9 cellular contexts compared by ENCODE assay signal in the genomic region with DNA sequence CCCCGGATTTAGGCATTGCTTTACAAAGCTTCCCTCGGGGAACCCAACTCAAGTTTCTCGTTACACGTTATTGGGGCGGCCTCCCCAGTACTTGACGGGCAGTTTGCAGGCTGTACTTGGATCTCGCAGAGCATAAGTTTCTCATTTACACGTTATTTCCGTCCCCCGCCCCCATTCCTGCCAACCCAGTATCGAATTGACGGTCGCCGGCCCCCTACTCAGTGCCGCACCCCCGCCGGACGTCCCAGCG. TPM values are rescaled to one million over a fixed set of nuclear protein-coding genes. Genes with fewer than 3 reads are reported as not detected.
DNase-seq lines count a peak whose midpoint lies in the region; ATAC-seq and TF ChIP-seq lines count a peak whose summit lies in the region.
"Had no signal": no experiment of that assay in that cellular context is flagged by ENCODE, and none has a peak within 500 bp of the region (broad histone marks: within the 10 kb centered on the region; RNA-seq: fewer than 3 reads in every experiment).

No MANE protein-coding gene starts in this region.

- peak overlapping the region; percentile 96 to 97 for H3K27ac ChIP-seq in testis

- no peaks in the 10 kb centered on the region for H3K27me3 ChIP-seq in kidney epithelial cell (ENCODE audit: control insufficient read depth, insufficient read depth, low read length)
- no peaks in the 10 kb centered on the region for H3K27me3 ChIP-seq in testis

- TF ChIP-seq CTCF in kidney epithelial cell (IDR thresholded peaks at IDR 0.05; ENCODE audit: insufficient read depth, low read length, poor library complexity, severe bottlenecking), result no peak
- TF ChIP-seq CTCF in testis (IDR thresholded peaks at IDR 0.05), result no peak
- TF ChIP-seq CTCF in GM20000 (IDR thresholded peaks at IDR 0.05; ENCODE audit: extremely low read depth, missing control alignments), result no peak

- WGBS in testis, 2 donors, result 0% methylated on average over 10 to 19 of the region's 19 CpGs

- H3K9me3 ChIP-seq in testis, result no peaks in the 10 kb centered on the region

- no peak for DNase-seq in activated CD8-positive, alpha-beta memory T cell treated with anti-CD3 and anti-CD28 coated beads, Interleukin-2, amount 10 ng/mL, durations not matched to agents 7 days and 5 days
- no peak for DNase-seq in activated CD8-positive, alpha-beta memory T cell treated with anti-CD3 and anti-CD28 coated beads for 24 hours
- DNase-seq in activated naive CD8-positive, alpha-beta T cell treated with anti-CD3 and anti-CD28 coated beads, Interleukin-2, amount 10 ng/mL, durations not matched to agents 7 days and 5 days, result no peak
- DNase-seq in kidney epithelial cell (ENCODE audit: low read depth) (no peak), testis (no peak), AG20443 (ENCODE audit: low spot score) (no peak), GM20000 (ENCODE audit: low spot score) (no peak), NCI-H146 (lab: John Stamatoyannopoulos, UW) (no peak)

- TF ChIP-seq POLR2A in testis (IDR thresholded peaks at IDR 0.05), result no peak

- no peak for ATAC-seq in activated CD8-positive, alpha-beta memory T cell treated with anti-CD3 and anti-CD28 coated beads, Interleukin-2, amount 10 ng/mL, durations not matched to agents 7 days and 5 days
- no peak for ATAC-seq in activated naive CD8-positive, alpha-beta T cell treated with anti-CD3 and anti-CD28 coated beads, Interleukin-2, amount 10 ng/mL, durations not matched to agents 7 days and 5 days (ENCODE audit: low read depth)

- H3K36me3 Mint-ChIP-seq in activated CD8-positive, alpha-beta memory T cell treated with anti-CD3 and anti-CD28 coated beads, Interleukin-2, amount 10 ng/mL, durations not matched to agents 7 days and 5 days, result peaks cover 35% of the 10 kb centered on the region
- peaks cover 30% of the 10 kb centered on the region for H3K36me3 Mint-ChIP-seq in activated naive CD8-positive, alpha-beta T cell treated with anti-CD3 and anti-CD28 coated beads, Interleukin-2, amount 10 ng/mL, durations not matched to agents 7 days and 5 days

- peak overlapping the region; percentile 98 for H3K27ac Mint-ChIP-seq in activated CD8-positive, alpha-beta memory T cell treated with anti-CD3 and anti-CD28 coated beads, Interleukin-2, amount 10 ng/mL, durations not matched to agents 7 days and 5 days
- peak overlapping the region; percentile 100 for H3K27ac Mint-ChIP-seq in activated naive CD8-positive, alpha-beta T cell treated with anti-CD3 and anti-CD28 coated beads, Interleukin-2, amount 10 ng/mL, durations not matched to agents 7 days and 5 days

- H3K36me3 ChIP-seq in kidney epithelial cell (ENCODE audit: control insufficient read depth, insufficient read depth, low read length) (peaks cover 1% of the 10 kb centered on the region), testis (ENCODE audit: low read depth, missing control alignments) (no peaks in the 10 kb centered on the region)

- H3K4me1 ChIP-seq in testis, result peaks cover 9% of the 10 kb centered on the region

- peak overlapping the region; percentile 67 for H3K4me3 ChIP-seq in kidney epithelial cell (ENCODE audit: low read depth, low read length)
- H3K4me3 ChIP-seq in testis, result peak overlapping the region; percentile 61 to 90

- no peaks in the 10 kb centered on the region for H3K9me3 Mint-ChIP-seq in activated CD8-positive, alpha-beta memory T cell treated with anti-CD3 and anti-CD28 coated beads, Interleukin-2, amount 10 ng/mL, durations not matched to agents 7 days and 5 days (ENCODE audit: low read depth)
- no peaks in the 10 kb centered on the region for H3K9me3 Mint-ChIP-seq in activated naive CD8-positive, alpha-beta T cell treated with anti-CD3 and anti-CD28 coated beads, Interleukin-2, amount 10 ng/mL, durations not matched to agents 7 days and 5 days

- intact Hi-C loops in testis (cut with DNase I; ENCODE audit: low total_unique reads), result no loop called here

- peaks cover 61% of the 10 kb centered on the region for H3K4me1 Mint-ChIP-seq in activated CD8-positive, alpha-beta memory T cell treated with anti-CD3 and anti-CD28 coated beads, Interleukin-2, amount 10 ng/mL, durations not matched to agents 7 days and 5 days
- peaks cover 38% of the 10 kb centered on the region for H3K4me1 Mint-ChIP-seq in activated naive CD8-positive, alpha-beta T cell treated with anti-CD3 and anti-CD28 coated beads, Interleukin-2, amount 10 ng/mL, durations not matched to agents 7 days and 5 days

- POLR2A ChIA-PET in activated naive CD8-positive, alpha-beta T cell treated with anti-CD3 and anti-CD28 coated beads, Interleukin-2, amount 10 ng/mL, durations not matched to agents 7 days and 5 days (lab: Charles Lee), result interaction anchor here (0.7 to 8.2 kb wide), 12 partner anchors 9 to 411 kb away, joined by 3 to 111 read pairs (median 4); a partner anchor contains a TSS

- peak overlapping the region; percentile 89 for H3K4me3 Mint-ChIP-seq in activated CD8-positive, alpha-beta memory T cell treated with anti-CD3 and anti-CD28 coated beads, Interleukin-2, amount 10 ng/mL, durations not matched to agents 7 days and 5 days
- H3K4me3 Mint-ChIP-seq in activated naive CD8-positive, alpha-beta T cell treated with anti-CD3 and anti-CD28 coated beads, Interleukin-2, amount 10 ng/mL, durations not matched to agents 7 days and 5 days, result peak overlapping the region; percentile 99

- CTCF ChIA-PET in activated CD8-positive, alpha-beta memory T cell treated with anti-CD3 and anti-CD28 coated beads, Interleukin-2, amount 10 ng/mL, durations not matched to agents 7 days and 5 days (lab: Charles Lee), result interaction anchor here (0.9 to 8.8 kb wide), 10 partner anchors 9 to 307 kb away, joined by 3 to 116 read pairs (median 6); a partner anchor contains a TSS

- no peaks in the 10 kb centered on the region for H3K27me3 Mint-ChIP-seq in activated CD8-positive, alpha-beta memory T cell treated with anti-CD3 and anti-CD28 coated beads, Interleukin-2, amount 10 ng/mL, durations not matched to agents 7 days and 5 days
- H3K27me3 Mint-ChIP-seq in activated naive CD8-positive, alpha-beta T cell treated with anti-CD3 and anti-CD28 coated beads, Interleukin-2, amount 10 ng/mL, durations not matched to agents 7 days and 5 days, result no peaks in the 10 kb centered on the region

RNA-seq across cellular contexts. Expression of a gene that starts 0.5 kb away (rescaled TPM):
- 10 to 100 TPM; 62.3 to 74.7 TPM for total RNA-seq in activated CD8-positive, alpha-beta memory T cell treated with anti-CD3 and anti-CD28 coated beads, Interleukin-2, amount 10 ng/mL, durations not matched to agents 7 days and 5 days
- 10 to 100 TPM; 48.9 to 49.9 TPM for total RNA-seq in activated naive CD8-positive, alpha-beta T cell treated with anti-CD3 and anti-CD28 coated beads, Interleukin-2, amount 10 ng/mL, durations not matched to agents 7 days and 5 days
- 22.1 and 27.7 TPM in 2 replicates for total RNA-seq in kidney epithelial cell
- 10 to 100 TPM; 65.0 to 76.8 TPM for total RNA-seq in testis
- polyA plus RNA-seq in testis (ENCODE audit: insufficient read depth, low read depth, low replicate concordance), result 144 TPM

RNA-seq across cellular contexts. Expression of a gene that starts 26.5 kb away (rescaled TPM):
- 10 to 100 TPM; 43.9 to 53.0 TPM for total RNA-seq in activated CD8-positive, alpha-beta memory T cell treated with anti-CD3 and anti-CD28 coated beads, Interleukin-2, amount 10 ng/mL, durations not matched to agents 7 days and 5 days
- 10 to 100 TPM; 38.3 to 45.4 TPM for total RNA-seq in activated naive CD8-positive, alpha-beta T cell treated with anti-CD3 and anti-CD28 coated beads, Interleukin-2, amount 10 ng/mL, durations not matched to agents 7 days and 5 days
- total RNA-seq in kidney epithelial cell (8.8 and 10.8 TPM in 2 replicates), testis (1 to 10 TPM; 2.3 to 4.6 TPM)
- polyA plus RNA-seq in testis (ENCODE audit: insufficient read depth, low read depth, low replicate concordance), result 4.1 TPM

RNA-seq across cellular contexts. Expression of a gene that starts 38.4 kb away (rescaled TPM):
- not detected for total RNA-seq in activated CD8-positive, alpha-beta memory T cell treated with anti-CD3 and anti-CD28 coated beads, Interleukin-2, amount 10 ng/mL, durations not matched to agents 7 days and 5 days
- total RNA-seq in activated naive CD8-positive, alpha-beta T cell treated with anti-CD3 and anti-CD28 coated beads, Interleukin-2, amount 10 ng/mL, durations not matched to agents 7 days and 5 days, result not detected
- total RNA-seq in kidney epithelial cell (not detected in 2 replicates), testis (100 to 1,000 TPM in 1 of 2 donors, 10 to 100 TPM in 1; 97.4 to 218 TPM)
- 167 TPM for polyA plus RNA-seq in testis (ENCODE audit: insufficient read depth, low read depth, low replicate concordance)
- total RNA-seq: Daoy had no signal

RNA-seq across cellular contexts. Expression of a gene that starts 48.0 kb away (rescaled TPM):
- under 1 TPM; 0.40 to 0.58 TPM for total RNA-seq in activated CD8-positive, alpha-beta memory T cell treated with anti-CD3 and anti-CD28 coated beads, Interleukin-2, amount 10 ng/mL, durations not matched to agents 7 days and 5 days
- total RNA-seq in activated naive CD8-positive, alpha-beta T cell treated with anti-CD3 and anti-CD28 coated beads, Interleukin-2, amount 10 ng/mL, durations not matched to agents 7 days and 5 days, result 1 to 10 TPM; 1.9 to 2.0 TPM
- total RNA-seq in kidney epithelial cell, result 0.41 and 0.63 TPM in 2 replicates
- 10 to 100 TPM in 1 of 2 donors, 1 to 10 TPM in 1; 4.9 to 14.7 TPM for total RNA-seq in testis
- 12.6 TPM for polyA plus RNA-seq in testis (ENCODE audit: insufficient read depth, low read depth, low replicate concordance)

Comparison
In these comparisons a context has a peak if more than half of its experiments do, and no peak if none do; other contexts are left out.
1. RNA of a gene that starts 38.4 kb away (total RNA-seq): 97.4 to 218 TPM in testis; not detected in activated CD8-positive, alpha-beta memory T cell treated with anti-CD3 and anti-CD28 coated beads, Interleukin-2, amount 10 ng/mL, durations not matched to agents 7 days and 5 days, not detected in activated naive CD8-positive, alpha-beta T cell treated with anti-CD3 and anti-CD28 coated beads, Interleukin-2, amount 10 ng/mL, durations not matched to agents 7 days and 5 days and not detected in kidney epithelial cell; every median in the first group is over 10 times any median in the second.